ENCODE assay signal across 16 cellular contexts in the genomic region with DNA sequence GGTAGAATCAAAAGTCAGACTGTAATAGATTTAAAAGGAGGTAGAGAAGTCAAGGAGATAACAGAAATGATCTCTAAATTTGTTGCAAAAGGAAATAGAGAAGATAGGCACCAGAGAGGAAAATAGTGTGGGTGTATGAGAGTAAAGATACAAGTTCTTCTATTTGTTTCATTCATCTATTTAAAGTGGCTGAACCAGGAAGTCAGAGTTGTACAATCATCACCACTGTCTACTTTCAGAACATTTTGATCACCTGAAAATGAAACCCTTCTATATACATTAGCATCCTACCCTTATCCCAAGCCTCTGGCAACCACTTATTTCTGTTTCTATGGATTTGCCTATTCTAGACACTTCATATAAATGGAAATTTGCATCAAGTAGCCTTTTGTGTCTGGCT. TPM values are rescaled to one million over a fixed set of nuclear protein-coding genes. Genes with fewer than 3 reads are reported as not detected.
DNase-seq lines count a peak whose midpoint lies in the region; ATAC-seq and FAIRE-seq lines count a peak whose summit lies in the region.
"Had no signal": no experiment of that assay in that cellular context is flagged by ENCODE, and none has a peak within 500 bp of the region (broad histone marks: within the 10 kb centered on the region; RNA-seq: fewer than 3 reads in every experiment).

No MANE protein-coding gene starts in this region.

- H3K27me3 Mint-ChIP-seq in naive B cell: no peaks in the 10 kb centered on the region
- H3K27me3 Mint-ChIP-seq: brain; CD4-positive, alpha-beta memory T cell had no signal

- H3K36me3 Mint-ChIP-seq in naive B cell: peaks cover 0 to 6% of the 10 kb centered on the region in 2 donors

- H3K27ac Mint-ChIP-seq in naive B cell: peak overlapping the region; percentile 21 to 90 (median 63)
- H3K27ac Mint-ChIP-seq: brain had no signal

- ATAC-seq in activated CD4-positive, CD25-positive, alpha-beta regulatory T cell treated with anti-CD3 and anti-CD28 coated beads, Interleukin-2, amount 50 U/mL, for 24 hours: peak; percentile 83 to 90
- ATAC-seq in HG03432 (IDR thresholded peaks at IDR 0.05; ENCODE audit: unreplicated experiment): peak; percentile 55
- ATAC-seq in naive B cell (ENCODE audit: low read depth in 2 of 2): peak; percentile 57 to 58
- ATAC-seq in GM21576 (IDR thresholded peaks at IDR 0.05; ENCODE audit: unreplicated experiment): no peak

- H3K9me3 Mint-ChIP-seq in naive B cell: peaks cover 0 to 12% (median 9%) of the 10 kb centered on the region in 7 donors

- no peak for DNase-seq in activated CD4-positive, CD25-positive, alpha-beta regulatory T cell (lab: John Stamatoyannopoulos, UW)
- DNase-seq in GM19239 (ENCODE audit: insufficient read length, low spot score) (no peak), naive B cell (peak; percentile 15), medulla oblongata (ENCODE audit: extremely low spot score) (no peak), DMS53 (lab: John Stamatoyannopoulos, UW) (no peak)
- DNase-seq: 8988T; CD4-positive, alpha-beta memory T cell; effector CD4-positive, alpha-beta T cell; Karpas-422; mammary epithelial cell; NCI-H446 treated with DMSO at 0.1 percent for 48 hours; stomach had no signal

- FAIRE-seq in GM19239 (lab: Jason Lieb, UNC): peak; percentile 72

- peaks cover 46 to 71% (median 67%) of the 10 kb centered on the region in 3 donors for H3K4me1 Mint-ChIP-seq in naive B cell

- H3K4me3 Mint-ChIP-seq in naive B cell: peak overlapping the region in 6 of 8 donors; percentile 3 to 87 (median 58)
- H3K4me3 Mint-ChIP-seq: brain had no signal

RNA-seq across cellular contexts. Expression of gene INTS6, which starts 36.7 kb away (rescaled TPM):
- 10 to 100 TPM; 20.6 to 33.5 (median 26.7) TPM for polyA plus RNA-seq in naive B cell (ENCODE audit: low read depth in 6 of 6)
